1 cellular context compared by ENCODE assay signal in the genomic region with DNA sequence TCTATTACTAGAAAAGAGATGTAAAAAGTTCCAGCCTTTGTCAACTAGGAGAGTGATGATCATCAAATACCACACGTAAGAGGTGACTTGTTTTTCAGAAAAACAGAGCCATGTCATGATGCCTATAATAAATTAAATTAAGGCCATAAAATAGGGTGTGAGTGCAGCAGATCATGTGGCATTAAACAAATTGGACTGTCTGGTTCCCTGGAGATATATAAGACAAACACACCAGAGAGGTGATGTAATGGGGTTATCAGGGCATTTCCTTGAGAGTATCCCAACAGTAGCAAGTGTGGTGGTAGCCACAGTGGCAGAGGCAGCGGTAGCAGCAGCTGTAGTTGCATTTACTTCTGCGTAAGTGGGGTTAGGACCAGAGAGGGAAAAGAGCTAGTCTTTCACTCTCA.
A peak's percentile ranks its signal among the peaks of the same experiment; 100 is the strongest.
TF ChIP-seq lines count a peak whose summit lies in the region.

No MANE protein-coding gene starts in this region.

TF ChIP-seq in HEK293, 187 proteins besides CTCF, POLR2A, EP300 and RAD21 (continued from another document):
- TF ChIP-seq ZBTB1 (tag by site-specific recombination; IDR thresholded peaks at IDR 0.05) (no peak), ZNF561 (tag by site-specific recombination; IDR thresholded peaks at IDR 0.05; ENCODE audit: borderline replicate concordance) (peak; percentile 59; the same call in 1 of the 2 replicates), ZNF529 (tag by site-specific recombination; IDR thresholded peaks at IDR 0.05; ENCODE audit: insufficient replicate concordance) (no peak), ZNF311 (tag by site-specific recombination; IDR thresholded peaks at IDR 0.05; ENCODE audit: borderline replicate concordance) (no peak), MEIS1 (CRISPR knock-in tag; IDR thresholded peaks at IDR 0.05; ENCODE audit: borderline replicate concordance) (no peak), ZNF600 (tag by site-specific recombination; IDR thresholded peaks at IDR 0.05) (no peak), ZNF654 (tag by site-specific recombination; IDR thresholded peaks at IDR 0.05; ENCODE audit: low read depth) (peak; percentile 22; the same call in 1 of the 2 replicates), ZNF596 (tag by site-specific recombination; IDR thresholded peaks at IDR 0.05) (no peak), ZNF76 (tag by site-specific recombination; IDR thresholded peaks at IDR 0.05; ENCODE audit: borderline replicate concordance, low read depth) (peak; percentile 41; the same call in 1 of the 2 replicates), ZNF792 (tag by site-specific recombination; IDR thresholded peaks at IDR 0.05) (no peak), ZNF777 (tag by site-specific recombination; IDR thresholded peaks at IDR 0.05; ENCODE audit: borderline replicate concordance) (no peak), TRIM28 (IDR thresholded peaks at IDR 0.05; ENCODE audit: borderline replicate concordance, low read length) (peak; percentile 25; the same call in 1 of the 2 replicates), ZNF211 (tag by site-specific recombination; IDR thresholded peaks at IDR 0.05; ENCODE audit: low read depth) (no peak), ZNF426 (tag by site-specific recombination; IDR thresholded peaks at IDR 0.05) (no peak), MYNN (tag by site-specific recombination; IDR thresholded peaks at IDR 0.05; ENCODE audit: borderline replicate concordance) (no peak), ZNF341 (tag by site-specific recombination; IDR thresholded peaks at IDR 0.05; ENCODE audit: low read depth) (no peak), ZNF843 (tag by site-specific recombination; IDR thresholded peaks at IDR 0.05) (peak; percentile 87), ZNF138 (tag by site-specific recombination; IDR thresholded peaks at IDR 0.05; ENCODE audit: borderline replicate concordance) (no peak), ZNF423 (tag by site-specific recombination; IDR thresholded peaks at IDR 0.05) (no peak), ZNF266 (tag by site-specific recombination; IDR thresholded peaks at IDR 0.05; ENCODE audit: low read depth) (no peak), SCRT2 (tag by site-specific recombination; IDR thresholded peaks at IDR 0.05) (no peak), ZNF354C (tag by site-specific recombination; IDR thresholded peaks at IDR 0.05; ENCODE audit: borderline replicate concordance, low read depth) (no peak), PRDM4 (tag by site-specific recombination; IDR thresholded peaks at IDR 0.05) (0 out of 2 replicates have a peak, but pooled peaks have one; percentile 44), ZNF175 (tag by site-specific recombination; IDR thresholded peaks at IDR 0.05) (no peak), ZNF776 (tag by site-specific recombination; IDR thresholded peaks at IDR 0.05; ENCODE audit: borderline replicate concordance) (no peak), BCL11B (tag by site-specific recombination; IDR thresholded peaks at IDR 0.05; ENCODE audit: low read depth) (no peak), FEZF1 (tag by site-specific recombination; IDR thresholded peaks at IDR 0.05) (peak; percentile 55), PRDM6 (tag by site-specific recombination; IDR thresholded peaks at IDR 0.05) (peak; percentile 91), ZNF677 (tag by site-specific recombination; IDR thresholded peaks at IDR 0.05) (no peak), BCL6B (tag by site-specific recombination; IDR thresholded peaks at IDR 0.05) (peak; percentile 90), ZFP3 (tag by site-specific recombination; IDR thresholded peaks at IDR 0.05; ENCODE audit: low read depth) (no peak), ZBTB21 (tag by site-specific recombination; IDR thresholded peaks at IDR 0.05) (no peak), KLF8 (tag by site-specific recombination; IDR thresholded peaks at IDR 0.05) (peak; percentile 35; the same call in 1 of the 2 replicates)
- TF ChIP-seq, protein P1, sequence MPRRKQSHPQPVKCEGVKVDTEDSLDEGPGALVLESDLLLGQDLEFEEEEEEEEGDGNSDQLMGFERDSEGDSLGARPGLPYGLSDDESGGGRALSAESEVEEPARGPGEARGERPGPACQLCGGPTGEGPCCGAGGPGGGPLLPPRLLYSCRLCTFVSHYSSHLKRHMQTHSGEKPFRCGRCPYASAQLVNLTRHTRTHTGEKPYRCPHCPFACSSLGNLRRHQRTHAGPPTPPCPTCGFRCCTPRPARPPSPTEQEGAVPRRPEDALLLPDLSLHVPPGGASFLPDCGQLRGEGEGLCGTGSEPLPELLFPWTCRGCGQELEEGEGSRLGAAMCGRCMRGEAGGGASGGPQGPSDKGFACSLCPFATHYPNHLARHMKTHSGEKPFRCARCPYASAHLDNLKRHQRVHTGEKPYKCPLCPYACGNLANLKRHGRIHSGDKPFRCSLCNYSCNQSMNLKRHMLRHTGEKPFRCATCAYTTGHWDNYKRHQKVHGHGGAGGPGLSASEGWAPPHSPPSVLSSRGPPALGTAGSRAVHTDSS (tag by site-specific recombination; IDR thresholded peaks at IDR 0.05) = no peak
- TF ChIP-seq, protein P2, sequence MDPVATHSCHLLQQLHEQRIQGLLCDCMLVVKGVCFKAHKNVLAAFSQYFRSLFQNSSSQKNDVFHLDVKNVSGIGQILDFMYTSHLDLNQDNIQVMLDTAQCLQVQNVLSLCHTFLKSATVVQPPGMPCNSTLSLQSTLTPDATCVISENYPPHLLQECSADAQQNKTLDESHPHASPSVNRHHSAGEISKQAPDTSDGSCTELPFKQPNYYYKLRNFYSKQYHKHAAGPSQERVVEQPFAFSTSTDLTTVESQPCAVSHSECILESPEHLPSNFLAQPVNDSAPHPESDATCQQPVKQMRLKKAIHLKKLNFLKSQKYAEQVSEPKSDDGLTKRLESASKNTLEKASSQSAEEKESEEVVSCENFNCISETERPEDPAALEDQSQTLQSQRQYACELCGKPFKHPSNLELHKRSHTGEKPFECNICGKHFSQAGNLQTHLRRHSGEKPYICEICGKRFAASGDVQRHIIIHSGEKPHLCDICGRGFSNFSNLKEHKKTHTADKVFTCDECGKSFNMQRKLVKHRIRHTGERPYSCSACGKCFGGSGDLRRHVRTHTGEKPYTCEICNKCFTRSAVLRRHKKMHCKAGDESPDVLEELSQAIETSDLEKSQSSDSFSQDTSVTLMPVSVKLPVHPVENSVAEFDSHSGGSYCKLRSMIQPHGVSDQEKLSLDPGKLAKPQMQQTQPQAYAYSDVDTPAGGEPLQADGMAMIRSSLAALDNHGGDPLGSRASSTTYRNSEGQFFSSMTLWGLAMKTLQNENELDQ (tag by site-specific recombination; IDR thresholded peaks at IDR 0.05; ENCODE audit: low read depth) = no peak
- TF ChIP-seq, protein P3, sequence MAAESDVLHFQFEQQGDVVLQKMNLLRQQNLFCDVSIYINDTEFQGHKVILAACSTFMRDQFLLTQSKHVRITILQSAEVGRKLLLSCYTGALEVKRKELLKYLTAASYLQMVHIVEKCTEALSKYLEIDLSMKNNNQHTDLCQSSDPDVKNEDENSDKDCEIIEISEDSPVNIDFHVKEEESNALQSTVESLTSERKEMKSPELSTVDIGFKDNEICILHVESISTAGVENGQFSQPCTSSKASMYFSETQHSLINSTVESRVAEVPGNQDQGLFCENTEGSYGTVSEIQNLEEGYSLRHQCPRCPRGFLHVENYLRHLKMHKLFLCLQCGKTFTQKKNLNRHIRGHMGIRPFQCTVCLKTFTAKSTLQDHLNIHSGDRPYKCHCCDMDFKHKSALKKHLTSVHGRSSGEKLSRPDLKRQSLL (tag by site-specific recombination; IDR thresholded peaks at IDR 0.05) = no peak
